In the genomic region with DNA sequence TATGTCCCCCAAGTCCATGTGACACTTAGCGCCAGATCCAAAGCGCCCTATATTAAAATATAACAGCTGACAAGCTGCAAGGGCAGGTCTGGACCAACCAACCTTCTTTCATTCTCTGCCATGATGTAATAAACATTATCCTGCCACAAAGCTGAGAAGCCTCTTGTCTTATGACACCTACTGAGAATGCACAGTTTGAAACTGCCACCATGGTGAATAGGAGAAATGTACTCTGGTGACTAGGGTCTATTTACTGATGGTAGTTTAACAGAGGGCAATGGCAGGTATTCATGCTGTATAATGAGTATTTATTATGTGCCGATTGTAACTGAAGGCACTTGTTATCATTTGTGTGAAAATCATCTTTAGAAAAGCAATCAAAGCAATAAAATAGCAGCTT, we compare ENCODE assay signal across 19 cellular contexts.
"Had no signal": no experiment of that assay in that cellular context is flagged by ENCODE, and none has a peak within 500 bp of the region (broad histone marks: within the 10 kb centered on the region; RNA-seq: fewer than 3 reads in every experiment).

No MANE protein-coding gene starts in this region.

- DNase-seq: activated CD4-positive, alpha-beta T cell treated with anti-CD3 and anti-CD28 coated beads for 48 hours; activated CD4-positive, alpha-beta T cell treated with anti-CD3 and anti-CD28 coated beads, Interleukin-2, amount 50 U/mL, for 4 hours; activated CD4-positive, CD25-positive, alpha-beta regulatory T cell treated with anti-CD3 and anti-CD28 coated beads, Interleukin-2, amount 50 U/mL, for 72 hours; activated CD8-positive, alpha-beta memory T cell treated with anti-CD3 and anti-CD28 coated beads, Interleukin-2, amount 50 U/mL, for 48 hours; activated CD8-positive, alpha-beta T cell treated with anti-CD3 and anti-CD28 coated beads, Interleukin-2, amount 10 ng/mL, durations not matched to agents 7 days and 5 days; activated effector memory CD4-positive, alpha-beta T cell treated with Interleukin-2 at 50 U/mL for 16 hours; activated naive CD4-positive, alpha-beta T cell; activated T-cell treated with anti-CD3 and anti-CD28 coated beads, Interleukin-2, amount 50 U/mL, for 1 hour; aorta; central memory CD4-positive, alpha-beta T cell; Kasumi-1; NCI-H1048; NCI-H187; NCI-H2227 treated with DMSO at 0.1 percent for 48 hours; NCI-H510A; NCI-H526 treated with DMSO at 0.1 percent for 48 hours; SIG-M5; T-helper 17 cell; T-helper 9 cell had no signal
